ENCODE assay signal across 8 cellular contexts in genomic region chr20:53652090-53652858, GRCh38. TPM values are rescaled to one million over a fixed set of nuclear protein-coding genes. Genes with fewer than 3 reads are reported as not detected.
DNase-seq lines count a peak whose midpoint lies in the region; ATAC-seq and TF ChIP-seq lines count a peak whose summit lies in the region.

No MANE protein-coding gene starts in this region.

- peak overlapping the region; percentile 75 for H3K27ac ChIP-seq in HL-60 (replicated peaks)

- H3K27ac Mint-ChIP-seq in activated naive CD4-positive, alpha-beta T cell treated with anti-CD3 and anti-CD28 coated beads, Interleukin-2, amount 50 U/mL, for 72 hours, result peak overlapping the region; percentile 84 to 90

- no peaks in the 10 kb centered on the region for H3K36me3 Mint-ChIP-seq in activated naive CD4-positive, alpha-beta T cell treated with anti-CD3 and anti-CD28 coated beads, Interleukin-2, amount 50 U/mL, for 72 hours

- H3K4me3 ChIP-seq in HL-60 (replicated peaks; ENCODE audit: insufficient read depth, low read length) (no peak overlapping the region), MG63 (no peak overlapping the region)

- TF ChIP-seq CTCF in HL-60 (IDR thresholded peaks at IDR 0.05; ENCODE audit: insufficient read depth, low read length), result no peak

- ATAC-seq in GM18505 (IDR thresholded peaks at IDR 0.05; ENCODE audit: unreplicated experiment) (peak; percentile 70), GM21526 (IDR thresholded peaks at IDR 0.05; ENCODE audit: low FRiP score, unreplicated experiment) (peak; percentile 67)
- peak; percentile 69 to 79 for ATAC-seq in activated naive CD4-positive, alpha-beta T cell treated with anti-CD3 and anti-CD28 coated beads, Interleukin-2, amount 50 U/mL, for 72 hours

- H3K9me3 Mint-ChIP-seq in activated naive CD4-positive, alpha-beta T cell treated with anti-CD3 and anti-CD28 coated beads, Interleukin-2, amount 50 U/mL, for 72 hours, result no peaks in the 10 kb centered on the region

- peak; percentile 53 to 65 for DNase-seq in HL-60 (ENCODE audit: low read depth in 1 of 2, low spot score in 1 of 2)
- no peak for DNase-seq in activated naive CD4-positive, alpha-beta T cell treated with anti-CD3 and anti-CD28 coated beads, Interleukin-2, amount 50 U/mL, for 72 hours (ENCODE audit: low spot score in 2 of 2)
- DNase-seq in myocyte (ENCODE audit: low read depth), result peak; percentile 48
- no peak for DNase-seq in NCI-H748 treated with DMSO at 0.1 percent for 48 hours (lab: John Stamatoyannopoulos, UW)
- no peak for DNase-seq in MG63
- DNase-seq in NCI-H1417 treated with DMSO at 0.1 percent for 48 hours (lab: John Stamatoyannopoulos, UW), result no peak

- H3K9me3 ChIP-seq in MG63, result no peaks in the 10 kb centered on the region

- H3K27me3 ChIP-seq in HL-60 (ENCODE audit: insufficient read depth, poor library complexity, severe bottlenecking), result no peaks in the 10 kb centered on the region
- no peaks in the 10 kb centered on the region for H3K27me3 ChIP-seq in MG63

- no peaks in the 10 kb centered on the region for H3K36me3 ChIP-seq in MG63

- no peak for TF ChIP-seq POLR2A in GM18505 (IDR thresholded peaks at IDR 0.05; ENCODE audit: borderline replicate concordance, extremely low read depth, insufficient read depth, insufficient read length)

RNA-seq across cellular contexts. Expression of gene ZNF217, which starts 58.6 kb away (rescaled TPM):
- total RNA-seq in activated naive CD4-positive, alpha-beta T cell treated with anti-CD3 and anti-CD28 coated beads, Interleukin-2, amount 50 U/mL, for 72 hours, result 10 to 100 TPM; 58.6 to 62.0 TPM
- 19.9 and 25.1 TPM in 2 replicates for total RNA-seq in myocyte
- 13.1 TPM for polyA plus RNA-seq in myocyte (2012)
- 15.7 and 22.6 TPM in 2 replicates for total RNA-seq in MG63 (2014; rRNA removed; shearing (Covaris generic); ENCODE audit: low replicate concordance)

Comparison
In these comparisons a context has a peak if more than half of its experiments do, and no peak if none do; other contexts are left out.
1. DNase-seq: peak in HL-60 (2 of 2) and myocyte (single experiment); none in activated naive CD4-positive, alpha-beta T cell treated with anti-CD3 and anti-CD28 coated beads, Interleukin-2, amount 50 U/mL, for 72 hours (0 of 2), NCI-H748 treated with DMSO at 0.1 percent for 48 hours (single experiment), MG63 (single experiment) and NCI-H1417 treated with DMSO at 0.1 percent for 48 hours (single experiment).
2. Peak in every context shown above with its lines, with median percentiles within 50 percentile points of each other: ATAC-seq.